In the genomic region with DNA sequence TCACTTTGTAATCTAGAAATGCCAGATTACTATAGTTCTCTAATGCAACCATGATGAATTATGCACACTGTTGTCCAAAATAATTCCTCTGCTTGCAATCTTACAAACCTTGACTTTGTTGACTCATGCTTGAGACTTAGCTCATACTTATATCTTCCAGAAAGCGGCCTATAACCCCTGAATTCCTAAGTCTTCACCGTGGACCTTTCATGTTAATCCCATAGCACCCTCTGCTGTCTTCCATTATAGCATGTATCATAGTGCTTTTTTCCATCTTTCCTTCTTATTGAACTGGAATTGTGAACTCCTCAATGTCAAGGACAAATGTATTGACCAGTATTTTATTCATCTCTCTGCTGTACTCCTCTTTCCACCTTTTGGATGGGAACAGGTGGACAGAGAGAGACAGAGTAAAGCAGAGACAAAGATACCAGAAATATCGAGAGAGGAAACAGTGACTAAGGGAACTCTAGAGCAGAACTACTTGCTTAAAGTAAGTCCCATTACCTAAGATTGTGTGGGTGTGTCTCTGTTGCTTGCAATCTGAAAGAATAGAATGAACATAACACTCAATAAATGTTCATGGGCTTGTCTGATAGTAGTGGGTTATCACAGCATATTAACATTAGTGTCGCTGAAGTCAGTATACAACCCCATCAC, we compare ENCODE assay signal across 8 cellular contexts.
A peak's percentile ranks its signal among the peaks of the same experiment; 100 is the strongest.
DNase-seq lines count a peak whose midpoint lies in the region; ATAC-seq and TF ChIP-seq lines count a peak whose summit lies in the region.

No MANE protein-coding gene starts in this region.

- H3K27me3 ChIP-seq in HCT116 (ENCODE audit: insufficient read depth, low read length) (no peaks in the 10 kb centered on the region), gastrocnemius medialis (no peaks in the 10 kb centered on the region)

- no peak overlapping the region for H3K4me2 ChIP-seq in HCT116 (ENCODE audit: low read length)

- peak; percentile 94 for TF ChIP-seq RAD21 in HCT116 (IDR thresholded peaks at IDR 0.05; ENCODE audit: low read depth)

- BruUV-seq in HCT116 (replicated peaks; lab: Mats Ljungman, UMichigan) = no TSS peak

- no peak overlapping the region for H3K9ac ChIP-seq in HCT116 (ENCODE audit: low read length)

- intact Hi-C loops in HCT116 (cut with micrococcal nuclease) = loop anchor here (1.0 to 5.0 kb wide), 4 partner anchors 70 to 166 kb away; a partner anchor contains a TSS
- intact Hi-C loops in gastrocnemius medialis (cut with DNase I; ENCODE audit: low total_unique reads) = loop anchor here (5.0 kb wide), 1 partner anchor 163 kb away; no protein-coding TSS in a partner anchor

- POLR2A ChIA-PET in HCT116 (lab: Charles Lee) = no interaction called here

- in situ Hi-C loops in gastrocnemius medialis (cut with MboI; ENCODE audit: low sequenced_read_pairs in 4 of 4) = loop anchor here in 2 of 4 donors (5.0 to 10.0 kb wide), 2 partner anchors 160 to 163 kb away; no protein-coding TSS in a partner anchor

- H3K27ac ChIP-seq in HCT116 (ENCODE audit: low read depth, low read length) = no peak overlapping the region
- no peak overlapping the region for H3K27ac ChIP-seq in gastrocnemius medialis

- CTCF ChIA-PET in HCT116 (lab: Charles Lee) = interaction anchor here (0.7 to 1.7 kb wide), 6 partner anchors 75 to 183 kb away, joined by 3 to 47 read pairs (median 6); no protein-coding TSS in a partner anchor

- ATAC-seq in HCT116 (peak; percentile 87), gastrocnemius medialis (no peak), GM18511 (IDR thresholded peaks at IDR 0.05; ENCODE audit: unreplicated experiment) (no peak)

- DNase-seq in HCT116 (ENCODE audit: low read depth, low spot score) (peak; percentile 55), RKO (ENCODE audit: low spot score) (peak; percentile 86), foreskin melanocyte (peak; percentile 56), gastrocnemius medialis (no peak), NCI-H1417 treated with DMSO at 0.1 percent for 48 hours (lab: John Stamatoyannopoulos, UW) (no peak), NK-92 (lab: John Stamatoyannopoulos, UW; ENCODE audit: unreplicated experiment) (no peak), GOT3 (lab: John Stamatoyannopoulos, UW) (no peak)

- TF ChIP-seq CTCF in HCT116 (IDR thresholded peaks at IDR 0.05 in 2 of 3, conservative IDR thresholded peaks at IDR 0.05 in 1 of 3; ENCODE audit: borderline replicate concordance in 1 of 3, insufficient read depth in 1 of 3, low read depth in 2 of 3, low read length in 2 of 3) = peak; percentile 45 to 88 (median 60)
- TF ChIP-seq CTCF in gastrocnemius medialis (IDR thresholded peaks at IDR 0.05 in 4 of 5, conservative IDR thresholded peaks at IDR 0.05 in 1 of 5) = peak in 4 of 5 experiments; percentile 23 to 46 (median 34)

- no peak overlapping the region for H2AFZ ChIP-seq in HCT116 (ENCODE audit: low read depth, low read length, poor library complexity, severe bottlenecking)

- H3K79me2 ChIP-seq in HCT116 (ENCODE audit: insufficient read depth, low read length) = no peaks in the 10 kb centered on the region

- no peaks in the 10 kb centered on the region for H3K9me2 ChIP-seq in HCT116 (ENCODE audit: insufficient read depth)

- H3K4me3 ChIP-seq in HCT116 (replicated peaks in 1 of 2; ENCODE audit: low read depth in 1 of 2, low read length in 2 of 2) = no peak overlapping the region
- no peak overlapping the region for H3K4me3 ChIP-seq in gastrocnemius medialis

- H3K36me3 ChIP-seq in HCT116 (ENCODE audit: control insufficient read depth in 1 of 2, insufficient read depth in 2 of 2, low read length in 2 of 2) (no peaks in the 10 kb centered on the region), gastrocnemius medialis (no peaks in the 10 kb centered on the region)

- H3K4me1 ChIP-seq in HCT116 (ENCODE audit: control insufficient read depth in 1 of 2, insufficient read depth in 2 of 2, low read length in 2 of 2) (no peaks in the 10 kb centered on the region), gastrocnemius medialis (peaks cover 0 to 5% of the 10 kb centered on the region in 2 donors)

- TF ChIP-seq POLR2A in HCT116 (IDR thresholded peaks at IDR 0.05; ENCODE audit: borderline replicate concordance, extremely low read depth, insufficient read depth, insufficient read length) (no peak), gastrocnemius medialis (IDR thresholded peaks at IDR 0.05) (no peak)

- H4K20me1 ChIP-seq in HCT116 (ENCODE audit: insufficient read depth) = no peaks in the 10 kb centered on the region

- no peaks in the 10 kb centered on the region for H3K9me3 ChIP-seq in HCT116 (ENCODE audit: control insufficient read depth in 1 of 2, insufficient read depth in 1 of 2, low read depth in 1 of 2, low read length in 2 of 2)
- no peaks in the 10 kb centered on the region for H3K9me3 ChIP-seq in gastrocnemius medialis

- RAD21 ChIA-PET in HCT116 (lab: Charles Lee; ENCODE audit: low non-redundant PET in 1 of 2, low total read pairs in 2 of 2, uncharacterized antibody in 2 of 2, unreplicated experiment in 2 of 2) = interaction anchor here (0.6 to 1.7 kb wide), 7 partner anchors 109 to 183 kb away, joined by 3 to 9 read pairs (median 4); no protein-coding TSS in a partner anchor

TF ChIP-seq in HCT116, 20 proteins besides CTCF, POLR2A, EP300 and RAD21:
- peak; percentile 26; the same call in 1 of the 2 replicates for TF ChIP-seq CBX3 (IDR thresholded peaks at IDR 0.05; ENCODE audit: low read depth)
- no peak for TF ChIP-seq ZFX (IDR thresholded peaks at IDR 0.05)
TF ChIP-seq in HCT116: peak in this region for 1.

Comparison
In these comparisons a context has a peak if more than half of its experiments do, and no peak if none do; other contexts are left out.
1. DNase-seq: peak in HCT116 (single experiment), RKO (single experiment) and foreskin melanocyte (single experiment); none in gastrocnemius medialis (0 of 2), NCI-H1417 treated with DMSO at 0.1 percent for 48 hours (single experiment), NK-92 (single experiment) and GOT3 (single experiment).